ENCODE assay signal across 25 cellular contexts in the genomic region with DNA sequence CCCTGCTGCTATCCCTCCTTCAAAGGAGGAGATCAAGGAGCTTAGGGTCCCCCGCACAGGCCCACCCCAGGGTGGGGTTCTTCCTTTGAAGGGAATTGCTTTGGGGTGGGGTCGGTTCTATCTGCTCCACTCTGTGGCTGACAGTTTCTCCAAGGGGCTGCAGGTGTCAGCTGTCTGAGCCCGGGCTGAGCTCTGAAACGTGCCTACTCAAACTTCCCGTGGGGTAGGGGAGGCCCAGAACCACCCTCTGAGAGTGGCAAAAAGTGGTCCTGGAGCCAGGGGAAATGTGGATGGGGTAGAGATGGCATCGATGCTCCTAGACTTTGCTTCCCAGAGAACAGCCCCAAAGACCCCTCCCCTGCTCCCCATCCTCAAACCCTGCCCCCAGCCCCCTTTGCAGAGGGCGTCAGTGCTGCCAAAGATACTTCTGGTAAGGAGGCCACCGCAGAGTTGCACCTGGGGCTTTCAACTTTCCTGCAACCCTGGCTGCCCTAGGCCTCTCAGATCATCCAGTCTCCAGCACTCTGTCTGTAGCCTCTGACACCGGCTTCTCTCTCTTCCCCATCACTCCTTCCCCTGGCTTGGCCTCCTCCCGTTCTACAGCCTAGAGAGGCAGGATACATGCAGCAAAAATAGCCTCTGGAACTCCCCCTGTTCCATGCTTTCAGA. TPM values are rescaled to one million over a fixed set of nuclear protein-coding genes. Genes with fewer than 3 reads are reported as not detected.
DNase-seq lines count a peak whose midpoint lies in the region; ATAC-seq and TF ChIP-seq lines count a peak whose summit lies in the region.
"Had no signal": no experiment of that assay in that cellular context is flagged by ENCODE, and none has a peak within 500 bp of the region (broad histone marks: within the 10 kb centered on the region; RNA-seq: fewer than 3 reads in every experiment).

No MANE protein-coding gene starts in this region.

- H3K27me3 Mint-ChIP-seq in activated naive CD8-positive, alpha-beta T cell treated with anti-CD3 and anti-CD28 coated beads, Interleukin-2, amount 50 U/mL, for 24 hours = peaks cover 2% of the 10 kb centered on the region
- H3K27me3 Mint-ChIP-seq in activated naive CD8-positive, alpha-beta T cell treated with anti-CD3 and anti-CD28 coated beads for 36 hours = peaks cover 8% of the 10 kb centered on the region
- H3K27me3 Mint-ChIP-seq in brain = no peaks in the 10 kb centered on the region
- H3K27me3 Mint-ChIP-seq: activated CD8-positive, alpha-beta memory T cell treated with anti-CD3 and anti-CD28 coated beads, Interleukin-2, amount 10 ng/mL, durations not matched to agents 7 days and 5 days had no signal

- H3K4me3 ChIP-seq in thymus (ENCODE audit: low read length) = peak overlapping the region; percentile 33
- no peak overlapping the region for H3K4me3 ChIP-seq in mesenchymal stem cell (ENCODE audit: insufficient read depth in 1 of 2, low read depth in 1 of 2, low read length in 2 of 2)
- H3K4me3 ChIP-seq: ovary, right atrium auricular region, SK-N-MC had no signal

- no peak overlapping the region for H4K91ac ChIP-seq in mesenchymal stem cell (ENCODE audit: low read length)

- no peak overlapping the region for H2AK5ac ChIP-seq in mesenchymal stem cell (ENCODE audit: low read length, severe bottlenecking)

- no peak for TF ChIP-seq CTCF in brain (conservative IDR thresholded peaks at IDR 0.05)

- no peak overlapping the region for H3K27ac Mint-ChIP-seq in activated naive CD8-positive, alpha-beta T cell treated with anti-CD3 and anti-CD28 coated beads, Interleukin-2, amount 50 U/mL, for 24 hours
- no peak overlapping the region for H3K27ac Mint-ChIP-seq in activated naive CD8-positive, alpha-beta T cell treated with anti-CD3 and anti-CD28 coated beads for 36 hours
- H3K27ac Mint-ChIP-seq in brain = peak overlapping the region in 3 of 5 experiments; percentile 11 to 69 (median 54)
- H3K27ac Mint-ChIP-seq: activated CD8-positive, alpha-beta memory T cell treated with anti-CD3 and anti-CD28 coated beads, Interleukin-2, amount 10 ng/mL, durations not matched to agents 7 days and 5 days; WTC11 had no signal

- H3K4ac ChIP-seq in mesenchymal stem cell (ENCODE audit: low read depth in 1 of 2, low read length in 2 of 2) = no peak overlapping the region

- H3K4me3 Mint-ChIP-seq in activated naive CD8-positive, alpha-beta T cell treated with anti-CD3 and anti-CD28 coated beads, Interleukin-2, amount 50 U/mL, for 24 hours = peak overlapping the region; percentile 50
- no peak overlapping the region for H3K4me3 Mint-ChIP-seq in activated naive CD8-positive, alpha-beta T cell treated with anti-CD3 and anti-CD28 coated beads for 36 hours
- H3K4me3 Mint-ChIP-seq in brain = no peak overlapping the region
- H3K4me3 Mint-ChIP-seq: activated CD8-positive, alpha-beta memory T cell treated with anti-CD3 and anti-CD28 coated beads, Interleukin-2, amount 10 ng/mL, durations not matched to agents 7 days and 5 days; WTC11 had no signal

- H2BK12ac ChIP-seq in mesenchymal stem cell (ENCODE audit: low read length in 2 of 2) = no peak overlapping the region

- H2AFZ ChIP-seq in mesenchymal stem cell (ENCODE audit: low read depth, low read length) = no peak overlapping the region

- H3K4me1 Mint-ChIP-seq in activated naive CD8-positive, alpha-beta T cell treated with anti-CD3 and anti-CD28 coated beads, Interleukin-2, amount 50 U/mL, for 24 hours = peaks cover 83% of the 10 kb centered on the region
- H3K4me1 Mint-ChIP-seq in activated naive CD8-positive, alpha-beta T cell treated with anti-CD3 and anti-CD28 coated beads for 36 hours = peaks cover 63% of the 10 kb centered on the region
- H3K4me1 Mint-ChIP-seq in brain = peaks cover 61% of the 10 kb centered on the region

- WGBS in thymus = 9% methylated on average over 10 of the region's 10 CpGs
- 84% methylated on average over 8 of the region's 10 CpGs for WGBS in mesenchymal stem cell

- no peak overlapping the region for H3K9ac ChIP-seq in mesenchymal stem cell (ENCODE audit: low read length)

- peaks cover 8% of the 10 kb centered on the region for H3K36me3 Mint-ChIP-seq in activated naive CD8-positive, alpha-beta T cell treated with anti-CD3 and anti-CD28 coated beads, Interleukin-2, amount 50 U/mL, for 24 hours (ENCODE audit: low read depth)
- H3K36me3 Mint-ChIP-seq in activated naive CD8-positive, alpha-beta T cell treated with anti-CD3 and anti-CD28 coated beads for 36 hours = peaks cover 7% of the 10 kb centered on the region
- no peaks in the 10 kb centered on the region for H3K36me3 Mint-ChIP-seq in brain
- H3K36me3 Mint-ChIP-seq: WTC11 had no signal

- H3K9me3 ChIP-seq in KOPT-K1 (ENCODE audit: insufficient read depth, low read length, poor library complexity, severe bottlenecking) (no peaks in the 10 kb centered on the region), thymus (ENCODE audit: control insufficient read depth) (no peaks in the 10 kb centered on the region), mesenchymal stem cell (ENCODE audit: control insufficient read depth, low read length) (no peaks in the 10 kb centered on the region)
- H3K9me3 ChIP-seq: ovary, right atrium auricular region had no signal

- H3K27me3 ChIP-seq in thymus (ENCODE audit: control insufficient read depth, insufficient read depth) (no peaks in the 10 kb centered on the region), mesenchymal stem cell (ENCODE audit: control insufficient read depth in 1 of 2, insufficient read depth in 1 of 2, low read length in 2 of 2) (no peaks in the 10 kb centered on the region)
- H3K27me3 ChIP-seq: ovary, right atrium auricular region had no signal

- H3K27ac ChIP-seq in KOPT-K1 (ENCODE audit: low read depth, low read length, poor library complexity, severe bottlenecking) = peak overlapping the region; percentile 97
- H3K27ac ChIP-seq in thymus (ENCODE audit: low read depth) = peak overlapping the region; percentile 94
- no peak overlapping the region for H3K27ac ChIP-seq in mesenchymal stem cell (ENCODE audit: low read length, poor library complexity, severe bottlenecking)
- H3K27ac ChIP-seq: ovary, right atrium auricular region, SK-N-MC had no signal

- H3K4me1 ChIP-seq in thymus (ENCODE audit: control insufficient read depth, insufficient read depth, low read length) (peaks cover 81% of the 10 kb centered on the region), mesenchymal stem cell (ENCODE audit: control insufficient read depth, insufficient read depth, low read depth, low read length) (peaks cover 7% of the 10 kb centered on the region)

- no peaks in the 10 kb centered on the region for H3K79me1 ChIP-seq in mesenchymal stem cell (replicated peaks; ENCODE audit: low read length, poor library complexity, severe bottlenecking)

- H3K36me3 ChIP-seq in KOPT-K1 (ENCODE audit: insufficient read depth, low read length) = no peaks in the 10 kb centered on the region
- no peaks in the 10 kb centered on the region for H3K36me3 ChIP-seq in thymus (ENCODE audit: control insufficient read depth, insufficient read depth)
- no peaks in the 10 kb centered on the region for H3K36me3 ChIP-seq in mesenchymal stem cell (ENCODE audit: control insufficient read depth in 1 of 2, insufficient read depth in 2 of 2, low read depth in 1 of 2, low read length in 2 of 2)
- H3K36me3 ChIP-seq: ovary, right atrium auricular region had no signal

- no peaks in the 10 kb centered on the region for H3K9me3 Mint-ChIP-seq in activated naive CD8-positive, alpha-beta T cell treated with anti-CD3 and anti-CD28 coated beads, Interleukin-2, amount 50 U/mL, for 24 hours
- no peaks in the 10 kb centered on the region for H3K9me3 Mint-ChIP-seq in activated naive CD8-positive, alpha-beta T cell treated with anti-CD3 and anti-CD28 coated beads for 36 hours
- H3K9me3 Mint-ChIP-seq in brain = no peaks in the 10 kb centered on the region
- H3K9me3 Mint-ChIP-seq: WTC11 had no signal

- H2BK15ac ChIP-seq in mesenchymal stem cell (ENCODE audit: low read depth, poor library complexity, severe bottlenecking) = no peak overlapping the region

- H3K4me2 ChIP-seq in mesenchymal stem cell (ENCODE audit: low read length, poor library complexity, severe bottlenecking) = no peak overlapping the region

- H2BK5ac ChIP-seq in mesenchymal stem cell (ENCODE audit: low read depth, low read length, poor library complexity, severe bottlenecking) = no peak overlapping the region

- no peak overlapping the region for H3K18ac ChIP-seq in mesenchymal stem cell (ENCODE audit: low read depth in 1 of 2, low read length in 2 of 2)

- no peak overlapping the region for H2BK120ac ChIP-seq in mesenchymal stem cell (ENCODE audit: low read depth, low read length)

- no peak for ATAC-seq in activated naive CD8-positive, alpha-beta T cell treated with anti-CD3 and anti-CD28 coated beads, Interleukin-2, amount 50 U/mL, for 24 hours
- ATAC-seq: activated CD8-positive, alpha-beta memory T cell treated with anti-CD3 and anti-CD28 coated beads, Interleukin-2, amount 10 ng/mL, durations not matched to agents 7 days and 5 days; left cardiac atrium; WTC11 had no signal

- no peak for DNase-seq in activated naive CD8-positive, alpha-beta T cell treated with anti-CD3 and anti-CD28 coated beads, Interleukin-2, amount 50 U/mL, for 24 hours
- DNase-seq in activated naive CD8-positive, alpha-beta T cell treated with anti-CD3 and anti-CD28 coated beads for 36 hours = no peak
- DNase-seq in mesenchymal stem cell (no peak), SIG-M5 (lab: John Stamatoyannopoulos, UW) (no peak)
- DNase-seq: activated CD8-positive, alpha-beta memory T cell treated with anti-CD3 and anti-CD28 coated beads, Interleukin-2, amount 10 ng/mL, durations not matched to agents 7 days and 5 days; activated effector memory CD4-positive, alpha-beta T cell treated with anti-CD3 and anti-CD28 coated beads, Interleukin-2, amount 50 U/mL, for 16 hours; amygdala; dermis blood vessel endothelial cell; DMS 273 treated with DMSO at 0.1 percent for 48 hours; H7; left cardiac atrium; MV-4-11; NCI-H1694; NCI-H2171 treated with DMSO at 0.1 percent for 48 hours; NCI-H526; ovary; stimulated activated CD8-positive, alpha-beta memory T cell treated with anti-CD3 and anti-CD28 coated beads, Interleukin-4, amount 100 ng/mL, for 48 hours; substantia nigra; T1000 had no signal

- no peak overlapping the region for H3K23ac ChIP-seq in mesenchymal stem cell (ENCODE audit: low read length in 2 of 2)

- H4K8ac ChIP-seq in mesenchymal stem cell (ENCODE audit: low read length) = no peak overlapping the region

- H3K14ac ChIP-seq in mesenchymal stem cell (ENCODE audit: low read length in 2 of 2) = no peak overlapping the region

RNA-seq across cellular contexts. Expression of a gene that starts 6.3 kb away (rescaled TPM):
- 1 to 10 TPM; 2.2 to 2.5 TPM for total RNA-seq in activated naive CD8-positive, alpha-beta T cell treated with anti-CD3 and anti-CD28 coated beads for 36 hours
- polyA plus RNA-seq in brain (ENCODE audit: insufficient read depth, low read depth, low replicate concordance) = 13.7 TPM
- 50.9 TPM for polyA plus RNA-seq in thymus
- polyA plus RNA-seq in mesenchymal stem cell (2013, experiment 1 of 2) = 1.8 TPM
- 2.1 TPM for polyA plus RNA-seq in mesenchymal stem cell (2013, experiment 2 of 2)
- total RNA-seq: dermis blood vessel endothelial cell had no signal

RNA-seq across cellular contexts. Expression of a gene that starts 10.7 kb away (rescaled TPM):
- total RNA-seq in activated naive CD8-positive, alpha-beta T cell treated with anti-CD3 and anti-CD28 coated beads for 36 hours = 10 to 100 TPM; 64.8 to 67.7 TPM
- polyA plus RNA-seq in brain (ENCODE audit: insufficient read depth, low read depth, low replicate concordance) (0.81 TPM), thymus (4.8 TPM)
- polyA plus RNA-seq in mesenchymal stem cell (2013, experiment 1 of 2) = 0.23 TPM
- 0.23 TPM for polyA plus RNA-seq in mesenchymal stem cell (2013, experiment 2 of 2)

RNA-seq across cellular contexts. Expression of a gene that starts 16.9 kb away (rescaled TPM):
- 10 to 100 TPM; 23.3 to 25.1 TPM for total RNA-seq in activated naive CD8-positive, alpha-beta T cell treated with anti-CD3 and anti-CD28 coated beads for 36 hours
- polyA plus RNA-seq in brain (ENCODE audit: insufficient read depth, low read depth, low replicate concordance) = 1,278 TPM
- 186 TPM for polyA plus RNA-seq in thymus
- polyA plus RNA-seq in mesenchymal stem cell (2013, experiment 1 of 2) = 525 TPM
- polyA plus RNA-seq in mesenchymal stem cell (2013, experiment 2 of 2) = 500 TPM

RNA-seq across cellular contexts. Expression of a gene that starts 30.1 kb away (rescaled TPM):
- 100 to 1,000 TPM; 134 to 141 TPM for total RNA-seq in activated naive CD8-positive, alpha-beta T cell treated with anti-CD3 and anti-CD28 coated beads for 36 hours
- polyA plus RNA-seq in brain (ENCODE audit: insufficient read depth, low read depth, low replicate concordance) = 293 TPM
- 131 TPM for polyA plus RNA-seq in thymus
- polyA plus RNA-seq in mesenchymal stem cell (2013, experiment 1 of 2) = 221 TPM
- 224 TPM for polyA plus RNA-seq in mesenchymal stem cell (2013, experiment 2 of 2)

RNA-seq across cellular contexts. Expression of a gene that starts 38.6 kb away (rescaled TPM):
- total RNA-seq in activated naive CD8-positive, alpha-beta T cell treated with anti-CD3 and anti-CD28 coated beads for 36 hours = under 1 TPM; 0.54 to 0.76 TPM
- 59.9 TPM for polyA plus RNA-seq in brain (ENCODE audit: insufficient read depth, low read depth, low replicate concordance)
- polyA plus RNA-seq in thymus = 4.4 TPM
- 7.7 TPM for polyA plus RNA-seq in mesenchymal stem cell (2013, experiment 1 of 2)
- 7.3 TPM for polyA plus RNA-seq in mesenchymal stem cell (2013, experiment 2 of 2)

Comparison
In these comparisons a context has a peak if more than half of its experiments do, and no peak if none do; other contexts are left out.
1. H3K27ac Mint-ChIP-seq: peak in brain (3 of 5); none in activated naive CD8-positive, alpha-beta T cell treated with anti-CD3 and anti-CD28 coated beads, Interleukin-2, amount 50 U/mL, for 24 hours (single experiment) and activated naive CD8-positive, alpha-beta T cell treated with anti-CD3 and anti-CD28 coated beads for 36 hours (single experiment).